In genomic region chr6:3318226-3318625, GRCh38 we compare ENCODE assay signal across 14 cellular contexts. TPM values are rescaled to one million over a fixed set of nuclear protein-coding genes. Genes with fewer than 3 reads are reported as not detected.
DNase-seq lines count a peak whose midpoint lies in the region; ATAC-seq and TF ChIP-seq lines count a peak whose summit lies in the region.
"Had no signal": no experiment of that assay in that cellular context is flagged by ENCODE, and none has a peak within 500 bp of the region (broad histone marks: within the 10 kb centered on the region; RNA-seq: fewer than 3 reads in every experiment).

No MANE protein-coding gene starts in this region.

- no peak overlapping the region for H3K9ac ChIP-seq in endodermal cell (ENCODE audit: extremely low read depth, low read length, poor library complexity, severe bottlenecking)

- H3K36me3 ChIP-seq in HEK293 (ENCODE audit: control insufficient read depth in 2 of 2, insufficient read depth in 1 of 2, low read length in 2 of 2) = peaks cover 0 to 11% of the 10 kb centered on the region in 2 experiments; a peak in 1 of 3 replicates
- no peaks in the 10 kb centered on the region for H3K36me3 ChIP-seq in endodermal cell (ENCODE audit: control insufficient read depth, insufficient read depth, low read length)

- H3K36me3 Mint-ChIP-seq in activated CD8-positive, alpha-beta memory T cell treated with anti-CD3 and anti-CD28 coated beads, Interleukin-2, amount 10 ng/mL, durations not matched to agents 7 days and 5 days = no peaks in the 10 kb centered on the region
- H3K36me3 Mint-ChIP-seq in endodermal cell (ENCODE audit: low read depth) = no peaks in the 10 kb centered on the region

- WGBS in endodermal cell (ENCODE audit: insufficient coverage in 1 of 2, insufficient read length in 1 of 2), 2 experiments = 90 to 91% methylated on average over 2 to 10 of the region's 10 CpGs

- H3K9me3 ChIP-seq in HEK293 (ENCODE audit: control insufficient read depth, insufficient read depth, low read depth, low read length) = no peaks in the 10 kb centered on the region
- H3K9me3 ChIP-seq in endodermal cell (ENCODE audit: control insufficient read depth, low read length) = no peaks in the 10 kb centered on the region
- H3K9me3 ChIP-seq: Caco-2 had no signal

- H3K4me1 Mint-ChIP-seq in activated CD8-positive, alpha-beta memory T cell treated with anti-CD3 and anti-CD28 coated beads, Interleukin-2, amount 10 ng/mL, durations not matched to agents 7 days and 5 days = peaks cover 13% of the 10 kb centered on the region
- H3K4me1 Mint-ChIP-seq in endodermal cell = no peaks in the 10 kb centered on the region

- no peaks in the 10 kb centered on the region for H3K9me3 Mint-ChIP-seq in activated CD8-positive, alpha-beta memory T cell treated with anti-CD3 and anti-CD28 coated beads, Interleukin-2, amount 10 ng/mL, durations not matched to agents 7 days and 5 days (ENCODE audit: low read depth)
- H3K9me3 Mint-ChIP-seq in endodermal cell = no peaks in the 10 kb centered on the region

- POLR2A ChIA-PET in HEK293 (lab: Yijun Ruan, JAX) = no interaction called here

- no peak overlapping the region for H3K4me3 Mint-ChIP-seq in activated CD8-positive, alpha-beta memory T cell treated with anti-CD3 and anti-CD28 coated beads, Interleukin-2, amount 10 ng/mL, durations not matched to agents 7 days and 5 days
- no peak overlapping the region for H3K4me3 Mint-ChIP-seq in endodermal cell

- ATAC-seq in activated CD8-positive, alpha-beta memory T cell treated with anti-CD3 and anti-CD28 coated beads, Interleukin-2, amount 10 ng/mL, durations not matched to agents 7 days and 5 days = peak; percentile 76

- no peak overlapping the region for H3K27ac Mint-ChIP-seq in activated CD8-positive, alpha-beta memory T cell treated with anti-CD3 and anti-CD28 coated beads, Interleukin-2, amount 10 ng/mL, durations not matched to agents 7 days and 5 days
- no peak overlapping the region for H3K27ac Mint-ChIP-seq in endodermal cell

- H3K4me3 ChIP-seq in HEK293 (ENCODE audit: low read depth, low read length) (no peak overlapping the region), endodermal cell (ENCODE audit: low read length) (no peak overlapping the region)

- CTCF ChIA-PET in HEK293 (lab: Yijun Ruan, JAX) = interaction anchor here (0.6 to 0.7 kb wide), 2 partner anchors 215 to 580 kb away, joined by 3 read pairs; no protein-coding TSS in a partner anchor
- CTCF ChIA-PET in activated CD8-positive, alpha-beta memory T cell treated with anti-CD3 and anti-CD28 coated beads, Interleukin-2, amount 10 ng/mL, durations not matched to agents 7 days and 5 days (lab: Charles Lee) = no interaction called here

- peak; percentile 56 for DNase-seq in activated CD8-positive, alpha-beta memory T cell treated with anti-CD3 and anti-CD28 coated beads, Interleukin-2, amount 10 ng/mL, durations not matched to agents 7 days and 5 days
- DNase-seq in endodermal cell (peak; percentile 35), NCI-H2029 treated with DMSO at 0.1 percent for 48 hours (lab: John Stamatoyannopoulos, UW) (no peak), A172 (ENCODE audit: low spot score) (no peak), pons (ENCODE audit: low spot score) (no peak), NCI-H1417 (lab: John Stamatoyannopoulos, UW) (no peak)
- DNase-seq in stimulated activated CD4-positive, alpha-beta T cell treated with anti-CD3 and anti-CD28 coated beads, TNF-alpha, amount 100 ng/mL, for 24 hours (ENCODE audit: low read depth in 3 of 3) = peak in 2 of 3 experiments; percentile 20 to 64
- DNase-seq: amniotic stem cell, Caco-2, hypothalamus, mammary epithelial cell, NCI-H1048 had no signal

- H3K27ac ChIP-seq in HEK293 (ENCODE audit: extremely low read depth, low read depth, low read length) (no peak overlapping the region), endodermal cell (ENCODE audit: low read depth, low read length) (no peak overlapping the region)
- H3K27ac ChIP-seq: HL-60 had no signal

- TF ChIP-seq CTCF in HEK293 (tag by site-specific recombination; IDR thresholded peaks at IDR 0.05) = no peak
- TF ChIP-seq CTCF in endodermal cell (conservative IDR thresholded peaks at IDR 0.05) = no peak

- peaks cover 31% of the 10 kb centered on the region for H3K27me3 Mint-ChIP-seq in activated CD8-positive, alpha-beta memory T cell treated with anti-CD3 and anti-CD28 coated beads, Interleukin-2, amount 10 ng/mL, durations not matched to agents 7 days and 5 days
- H3K27me3 Mint-ChIP-seq in endodermal cell (ENCODE audit: insufficient read depth) = no peaks in the 10 kb centered on the region

- H3K4me1 ChIP-seq in HEK293 (ENCODE audit: control insufficient read depth, insufficient read depth, low read length) (no peaks in the 10 kb centered on the region), endodermal cell (ENCODE audit: control insufficient read depth, insufficient read depth, low read length) (no peaks in the 10 kb centered on the region)
- H3K4me1 ChIP-seq: Caco-2 had no signal

- H3K27me3 ChIP-seq in endodermal cell (ENCODE audit: control insufficient read depth, insufficient read depth, low read length, poor library complexity, severe bottlenecking) = no peaks in the 10 kb centered on the region

TF ChIP-seq in HEK293, 187 proteins besides CTCF, POLR2A, EP300 and RAD21:
- TF ChIP-seq ZNF146 (tag by site-specific recombination; IDR thresholded peaks at IDR 0.05) (no peak), GLIS1 (tag by site-specific recombination; IDR thresholded peaks at IDR 0.05) (peak; percentile 42; the same call in 1 of the 2 replicates), EGR2 (tag by site-specific recombination; IDR thresholded peaks at IDR 0.05; ENCODE audit: low read depth) (0 out of 2 replicates have a peak, but pooled peaks have one; percentile 9), REPIN1 (tag by site-specific recombination; IDR thresholded peaks at IDR 0.05; ENCODE audit: low read depth) (no peak), ZNF157 (tag by site-specific recombination; IDR thresholded peaks at IDR 0.05) (no peak)

RNA-seq across cellular contexts. Expression of gene PSMG4, which starts 59.5 kb away (rescaled TPM):
- 10 to 100 TPM; 24.4 TPM for total RNA-seq in activated CD8-positive, alpha-beta memory T cell treated with anti-CD3 and anti-CD28 coated beads, Interleukin-2, amount 10 ng/mL, durations not matched to agents 7 days and 5 days
- total RNA-seq in endodermal cell = 10 to 100 TPM; 16.0 to 21.5 TPM
- 18.5 TPM for polyA plus RNA-seq in endodermal cell (2013, experiment 1 of 2)
- 18.2 TPM for polyA plus RNA-seq in endodermal cell (2013, experiment 2 of 2)
- total RNA-seq in A172 (2014; rRNA removed; shearing (Covaris generic)) = 23.4 and 38.4 TPM in 2 replicates

Comparison
In these comparisons a context has a peak if more than half of its experiments do, and no peak if none do; other contexts are left out.
1. DNase-seq: peak in activated CD8-positive, alpha-beta memory T cell treated with anti-CD3 and anti-CD28 coated beads, Interleukin-2, amount 10 ng/mL, durations not matched to agents 7 days and 5 days (single experiment), endodermal cell (single experiment) and stimulated activated CD4-positive, alpha-beta T cell treated with anti-CD3 and anti-CD28 coated beads, TNF-alpha, amount 100 ng/mL, for 24 hours (2 of 3); none in NCI-H2029 treated with DMSO at 0.1 percent for 48 hours (single experiment), A172 (single experiment), pons (single experiment) and NCI-H1417 (0 of 3).